Comparison of ENCODE assay signal across 16 cellular contexts in the genomic region with DNA sequence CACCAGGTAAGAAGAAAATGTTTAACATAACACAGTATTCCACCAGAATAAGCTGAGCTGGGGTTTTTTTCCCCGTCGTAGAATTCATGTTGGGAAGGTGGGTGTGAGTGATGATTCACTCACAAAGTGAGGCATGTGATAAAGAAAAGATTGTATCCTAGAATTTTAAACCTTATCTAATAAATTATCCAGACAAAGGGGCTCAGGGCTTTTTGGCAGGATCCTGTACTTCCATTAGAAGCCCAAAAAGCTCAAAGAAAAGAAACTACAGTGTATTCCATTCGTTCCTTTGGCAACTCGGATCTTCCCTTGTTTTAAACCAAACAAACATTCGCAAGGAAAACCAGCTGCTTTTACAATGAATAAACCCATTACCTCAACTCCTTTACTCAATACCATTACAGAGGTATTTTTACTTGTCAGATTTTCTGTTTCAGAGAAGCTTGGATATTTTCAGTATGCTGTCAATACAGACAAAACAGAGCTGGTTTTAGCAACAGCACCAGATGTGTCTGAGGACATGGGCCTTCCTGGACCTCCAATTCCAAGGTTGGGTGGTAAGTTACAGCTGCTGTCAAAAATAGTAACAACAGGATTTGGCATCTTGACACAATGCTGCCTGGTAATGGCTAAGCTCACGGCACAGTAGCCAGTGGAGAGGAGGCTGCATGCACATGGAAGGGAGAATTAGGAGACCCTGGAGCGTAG.
DNase-seq lines count a peak whose midpoint lies in the region; ATAC-seq, FAIRE-seq and TF ChIP-seq lines count a peak whose summit lies in the region.
"Had no signal": no experiment of that assay in that cellular context is flagged by ENCODE, and none has a peak within 500 bp of the region (broad histone marks: within the 10 kb centered on the region; RNA-seq: fewer than 3 reads in every experiment).

No MANE protein-coding gene starts in this region.

- H3K4me3 ChIP-seq in keratinocyte (ENCODE audit: control insufficient read depth in 2 of 3, extremely low read depth in 1 of 3, insufficient read depth in 2 of 3, low read depth in 1 of 3, low read length in 3 of 3) (no peak overlapping the region), thoracic aorta (no peak overlapping the region)
- H3K4me3 ChIP-seq: cardiac muscle cell, pancreas had no signal

- H3K79me2 ChIP-seq in keratinocyte (ENCODE audit: control insufficient read depth, insufficient read depth, low read length) = no peaks in the 10 kb centered on the region

- no peak for FAIRE-seq in keratinocyte (lab: Jason Lieb, UNC)
- FAIRE-seq: HTR-8/SVneo, pancreas had no signal

- H3K9ac ChIP-seq in keratinocyte (ENCODE audit: control insufficient read depth, extremely low read depth, insufficient read depth, low read length) = peak overlapping the region; percentile 17

- POLR2A ChIA-PET in GM10248 (lab: Yijun Ruan, JAX) = no interaction called here

- H4K20me1 ChIP-seq in keratinocyte (ENCODE audit: control insufficient read depth, extremely low read depth, insufficient read depth, low read length) = no peaks in the 10 kb centered on the region

- peak overlapping the region; percentile 90 for H3K27ac Mint-ChIP-seq in chondrocyte (ENCODE audit: unreplicated experiment)
- H3K27ac Mint-ChIP-seq: activated T-helper 1 cell treated with anti-CD3 and anti-CD28 coated beads, Interleukin-12 subunit alpha, Interleukin-12 subunit beta, Interleukin-2, Interleukin-4 antibody, amounts not matched to agents 30 ng/mL and 10 ng/mL and 1 ng/mL, durations not matched to agents 14 hours and 24 hours and 36 hours; CD4-positive, CD25-positive, alpha-beta regulatory T cell; mesothelial cell of epicardium had no signal

- H3K36me3 ChIP-seq in keratinocyte (ENCODE audit: control insufficient read depth in 2 of 2, extremely low read depth in 1 of 2, insufficient read depth in 2 of 2, low read length in 2 of 2) (no peaks in the 10 kb centered on the region), thoracic aorta (no peaks in the 10 kb centered on the region)
- H3K36me3 ChIP-seq: cardiac muscle cell, pancreas had no signal

- peaks cover 3% of the 10 kb centered on the region for H3K9me3 Mint-ChIP-seq in chondrocyte (ENCODE audit: low read depth)

- peaks cover 28% of the 10 kb centered on the region for H3K4me1 ChIP-seq in keratinocyte (ENCODE audit: control insufficient read depth, extremely low read depth, insufficient read depth, low read length)
- H3K4me1 ChIP-seq in thoracic aorta (ENCODE audit: control insufficient read depth in 1 of 2, low read depth in 2 of 2) = peaks cover 19 to 52% of the 10 kb centered on the region in 2 donors

- no peaks in the 10 kb centered on the region for H3K27me3 Mint-ChIP-seq in chondrocyte (ENCODE audit: low read depth)

- peak; percentile 65 for DNase-seq in LHCN-M2 (ENCODE audit: low read depth)
- DNase-seq in chondrocyte (ENCODE audit: low spot score) = no peak
- no peak for DNase-seq in keratinocyte (ENCODE audit: low read depth, low spot score)
- DNase-seq in thoracic aorta (ENCODE audit: low spot score) = no peak
- no peak for DNase-seq in GM10248 (ENCODE audit: extremely low spot score)
- DNase-seq in GM20000 (ENCODE audit: low spot score) = no peak
- no peak for DNase-seq in GM03348 (ENCODE audit: low spot score)
- DNase-seq: CD4-positive, CD25-positive, alpha-beta regulatory T cell; GDM1; NCI-H446; pancreas had no signal

- H3K27ac ChIP-seq in keratinocyte (ENCODE audit: control insufficient read depth, insufficient read depth, low read length) = peak overlapping the region; percentile 34
- peak overlapping the region; percentile 55 to 58 for H3K27ac ChIP-seq in thoracic aorta
- H3K27ac ChIP-seq: cardiac muscle cell had no signal

- dilution Hi-C loops in keratinocyte (cut with MboI; ENCODE audit: extremely low pct_ligation_motif_present, low sequenced_read_pairs) = no loop called here

- H3K36me3 Mint-ChIP-seq in chondrocyte (ENCODE audit: low read depth) = no peaks in the 10 kb centered on the region
- H3K36me3 Mint-ChIP-seq: CD4-positive, CD25-positive, alpha-beta regulatory T cell; mesothelial cell of epicardium had no signal

- H3K9me3 ChIP-seq in keratinocyte (ENCODE audit: control insufficient read depth, low read depth, low read length) (no peaks in the 10 kb centered on the region), thoracic aorta (no peaks in the 10 kb centered on the region)
- H3K9me3 ChIP-seq: pancreas had no signal

- H3K9me1 ChIP-seq in keratinocyte (ENCODE audit: control insufficient read depth, extremely low read depth, insufficient read depth, low read length) = no peaks in the 10 kb centered on the region

- CTCF ChIA-PET in GM10248 (lab: Yijun Ruan, JAX) = interaction anchor here (1.0 to 1.6 kb wide), 4 partner anchors 8 to 15 kb away, joined by 3 to 5 read pairs (median 4); no protein-coding TSS in a partner anchor

- peak overlapping the region; percentile 36 for H3K4me2 ChIP-seq in keratinocyte (ENCODE audit: control insufficient read depth, extremely low read depth, insufficient read depth, low read depth, low read length)

- H3K4me1 Mint-ChIP-seq in chondrocyte (ENCODE audit: low read depth) = peaks cover 80% of the 10 kb centered on the region

- TF ChIP-seq CTCF in chondrocyte (IDR thresholded peaks at IDR 0.05) = no peak
- TF ChIP-seq CTCF in keratinocyte (optimal IDR thresholded peaks at IDR 0.05 in 1 of 3, IDR thresholded peaks at IDR 0.05 in 1 of 3, conservative IDR thresholded peaks at IDR 0.05 in 1 of 3; ENCODE audit: extremely low read depth in 1 of 3, insufficient read depth in 2 of 3, low read length in 3 of 3) = no peak
- TF ChIP-seq CTCF in thoracic aorta (IDR thresholded peaks at IDR 0.05) = no peak
- TF ChIP-seq CTCF in GM10248 (IDR thresholded peaks at IDR 0.05; ENCODE audit: control extremely low read depth, extremely low read depth, low read depth, missing control alignments) = no peak
- TF ChIP-seq CTCF in GM20000 (IDR thresholded peaks at IDR 0.05; ENCODE audit: extremely low read depth, missing control alignments) = no peak

- H3K4me3 Mint-ChIP-seq in chondrocyte (ENCODE audit: unreplicated experiment) = no peak overlapping the region
- H3K4me3 Mint-ChIP-seq: activated T-helper 1 cell treated with anti-CD3 and anti-CD28 coated beads, Interleukin-12 subunit alpha, Interleukin-12 subunit beta, Interleukin-2, Interleukin-4 antibody, amounts not matched to agents 30 ng/mL and 10 ng/mL and 1 ng/mL, durations not matched to agents 14 hours and 24 hours and 36 hours; CD4-positive, CD25-positive, alpha-beta regulatory T cell; mesothelial cell of epicardium had no signal

- ATAC-seq in thoracic aorta (ENCODE audit: insufficient number of reproducible peaks, low FRiP score, low read depth) = peak; percentile 24
- ATAC-seq: Panc1 had no signal

- no peaks in the 10 kb centered on the region for H3K27me3 ChIP-seq in keratinocyte (ENCODE audit: control insufficient read depth, extremely low read depth, insufficient read depth, low read length)
- no peaks in the 10 kb centered on the region for H3K27me3 ChIP-seq in thoracic aorta (replicated peaks; ENCODE audit: insufficient read depth)
- H3K27me3 ChIP-seq: pancreas had no signal

- peak overlapping the region; percentile 24 for H2AFZ ChIP-seq in keratinocyte (ENCODE audit: control insufficient read depth, low read length)
